8 cellular contexts compared by ENCODE assay signal in the genomic region with DNA sequence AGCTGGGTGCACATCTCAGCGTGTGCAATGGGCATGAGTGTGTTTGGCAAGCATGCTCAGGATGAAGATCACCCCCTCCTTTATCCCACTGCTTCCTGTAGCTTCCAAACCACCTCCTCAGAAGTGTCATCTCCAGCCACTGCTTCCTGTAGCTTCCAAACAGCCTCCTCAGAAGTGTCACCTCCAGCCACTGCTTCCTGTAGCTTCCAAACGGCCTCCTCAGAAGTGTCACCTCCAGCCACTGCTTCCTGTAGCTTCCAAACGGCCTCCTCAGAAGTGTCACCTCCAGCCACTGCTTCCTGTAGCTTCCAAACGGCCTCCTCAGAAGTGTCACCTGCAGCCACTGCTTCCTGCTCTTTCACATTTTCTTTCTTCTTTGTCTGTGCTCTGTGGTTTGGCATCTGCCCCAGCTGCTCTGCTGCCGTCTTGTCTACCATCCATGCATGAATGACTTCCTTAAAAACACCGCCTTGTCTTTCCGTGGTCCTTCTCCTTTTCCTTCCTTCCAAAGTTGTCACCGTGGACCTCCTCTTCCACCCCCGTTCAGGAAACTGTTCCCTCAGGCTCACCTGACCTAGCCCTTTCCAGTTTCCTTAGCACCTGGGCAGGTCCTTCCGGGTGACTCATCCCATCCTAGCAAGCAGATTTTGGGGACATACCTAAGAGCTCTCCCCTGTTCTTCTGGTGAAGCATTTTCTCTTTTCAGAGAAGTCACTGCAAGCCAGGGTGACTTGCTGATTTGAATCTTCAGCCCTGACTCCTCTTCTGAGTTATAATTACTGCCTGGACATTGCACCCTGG. TPM values are rescaled to one million over a fixed set of nuclear protein-coding genes. Genes with fewer than 3 reads are reported as not detected.
DNase-seq lines count a peak whose midpoint lies in the region; ATAC-seq lines count a peak whose summit lies in the region.

No MANE protein-coding gene starts in this region.

- H3K36me3 Mint-ChIP-seq in T-cell = peaks cover 27% of the 10 kb centered on the region

- H3K9me3 Mint-ChIP-seq in T-cell = no peaks in the 10 kb centered on the region

- POLR2A ChIA-PET in T-cell (lab: Charles Lee) = no interaction called here

- peak; percentile 84 for ATAC-seq in HG03139 (IDR thresholded peaks at IDR 0.05; ENCODE audit: unreplicated experiment)
- peak; percentile 27 to 92 (median 56) for ATAC-seq in T-cell (replicated peaks in 1 of 4)
- ATAC-seq in HG02970 (IDR thresholded peaks at IDR 0.05; ENCODE audit: low FRiP score, unreplicated experiment) = no peak

- CTCF ChIA-PET in T-cell (lab: Charles Lee) = no interaction called here

- peak overlapping the region; percentile 71 to 78 for H3K27ac Mint-ChIP-seq in T-cell

- H3K4me3 Mint-ChIP-seq in T-cell = peak overlapping the region in 1 of 3 donors; percentile 24

- DNase-seq in stimulated activated CD4-positive, alpha-beta T cell treated with anti-CD3 and anti-CD28 coated beads, Interleukin-15, amount 100 ng/mL, for 24 hours = peak; percentile 5
- no peak for DNase-seq in stimulated activated CD4-positive, alpha-beta T cell treated with anti-CD3 and anti-CD28 coated beads, Interleukin-4, amount 100 ng/mL, for 1 hour
- DNase-seq in T-cell = peak in 29 of 34 experiments; percentile 4 to 48 (median 25)
- DNase-seq in NCI-H510A treated with DMSO at 0.1 percent for 48 hours (lab: John Stamatoyannopoulos, UW) = no peak
- DNase-seq in NCI-H187 treated with DMSO at 0.1 percent for 48 hours (lab: John Stamatoyannopoulos, UW) = no peak
- no peak for DNase-seq in NCI-H82 (lab: John Stamatoyannopoulos, UW)

- no peaks in the 10 kb centered on the region for H3K27me3 Mint-ChIP-seq in T-cell

- H3K4me1 Mint-ChIP-seq in T-cell = peaks cover 27 to 28% (median 27%) of the 10 kb centered on the region in 3 donors

RNA-seq across cellular contexts. Expression of gene TIAM2, which starts 43.5 kb away (rescaled TPM):
- 1 to 10 TPM; 4.6 to 7.1 (median 6.8) TPM for total RNA-seq in T-cell

Comparison
In these comparisons a context has a peak if more than half of its experiments do, and no peak if none do; other contexts are left out.
1. DNase-seq: peak in stimulated activated CD4-positive, alpha-beta T cell treated with anti-CD3 and anti-CD28 coated beads, Interleukin-15, amount 100 ng/mL, for 24 hours (single experiment) and T-cell (29 of 34); none in stimulated activated CD4-positive, alpha-beta T cell treated with anti-CD3 and anti-CD28 coated beads, Interleukin-4, amount 100 ng/mL, for 1 hour (single experiment), NCI-H510A treated with DMSO at 0.1 percent for 48 hours (single experiment), NCI-H187 treated with DMSO at 0.1 percent for 48 hours (single experiment) and NCI-H82 (single experiment).